Comparison of ENCODE assay signal across 10 cellular contexts in genomic region chr1:109391161-109391556, GRCh38. TPM values are rescaled to one million over a fixed set of nuclear protein-coding genes. Genes with fewer than 3 reads are reported as not detected.
DNase-seq lines count a peak whose midpoint lies in the region; ATAC-seq and TF ChIP-seq lines count a peak whose summit lies in the region.
"Had no signal": no experiment of that assay in that cellular context is flagged by ENCODE, and none has a peak within 500 bp of the region (broad histone marks: within the 10 kb centered on the region; RNA-seq: fewer than 3 reads in every experiment).

No MANE protein-coding gene starts in this region.

- H3K27ac Mint-ChIP-seq in endothelial cell (ENCODE audit: unreplicated experiment): no peak overlapping the region
- H3K27ac Mint-ChIP-seq: T-helper 17 cell had no signal

- peaks cover 43% of the 10 kb centered on the region for H3K4me1 Mint-ChIP-seq in endothelial cell (ENCODE audit: unreplicated experiment)

- intact Hi-C loops in psoas muscle (cut with DNase I): no loop called here

- H3K36me3 ChIP-seq in BLaER1: no peaks in the 10 kb centered on the region
- H3K36me3 ChIP-seq in psoas muscle (ENCODE audit: insufficient read depth in 1 of 2, low read depth in 1 of 2): no peaks in the 10 kb centered on the region

- TF ChIP-seq CTCF in psoas muscle (IDR thresholded peaks at IDR 0.05) (no peak), endothelial cell (IDR thresholded peaks at IDR 0.05; ENCODE audit: unreplicated experiment) (no peak)

- H3K9me3 ChIP-seq in BLaER1 (no peaks in the 10 kb centered on the region), psoas muscle (no peaks in the 10 kb centered on the region)

- no peak overlapping the region for H3K4me3 Mint-ChIP-seq in endothelial cell (ENCODE audit: unreplicated experiment)
- H3K4me3 Mint-ChIP-seq: T-helper 17 cell had no signal

- H3K4me1 ChIP-seq in BLaER1 (peaks cover 37% of the 10 kb centered on the region), psoas muscle (peaks cover 84% of the 10 kb centered on the region)

- H3K27me3 ChIP-seq in BLaER1 (peaks cover 7% of the 10 kb centered on the region), psoas muscle (ENCODE audit: insufficient read depth in 3 of 3, low read length in 2 of 3) (no peaks in the 10 kb centered on the region)

- H3K36me3 Mint-ChIP-seq in endothelial cell (ENCODE audit: low read depth, unreplicated experiment): no peaks in the 10 kb centered on the region

- no peak overlapping the region for H3K4me3 ChIP-seq in BLaER1
- H3K4me3 ChIP-seq in psoas muscle: peak overlapping the region; percentile 72

- 0 out of 2 replicates have a peak, but pooled peaks cover 8% of the 10 kb centered on the region for H4K20me1 ChIP-seq in BLaER1

- ATAC-seq in SK-N-SH treated with all-trans-retinoic acid at 6 μM for 48 hours: peak; percentile 34; the same call in 2 of the 3 replicates
- ATAC-seq in psoas muscle: peak in 1 of 4 donors; percentile 32
- ATAC-seq in GM21576 (IDR thresholded peaks at IDR 0.05; ENCODE audit: unreplicated experiment): no peak
- ATAC-seq: T-helper 17 cell had no signal

- H3K27me3 Mint-ChIP-seq in endothelial cell (ENCODE audit: unreplicated experiment): no peaks in the 10 kb centered on the region

- no peaks in the 10 kb centered on the region for H3K9me3 Mint-ChIP-seq in endothelial cell (ENCODE audit: unreplicated experiment)

- H3K9ac ChIP-seq in BLaER1: no peak overlapping the region

- no peak overlapping the region for H3K27ac ChIP-seq in BLaER1
- H3K27ac ChIP-seq in psoas muscle: peak overlapping the region; percentile 97

- H3K4me2 ChIP-seq in BLaER1: peak overlapping the region; percentile 70

- 5 to 28% (median 11%) methylated on average over 3 of the region's 3 CpGs for WGBS in psoas muscle, 3 donors

- peak; percentile 72 for DNase-seq in fibroblast of peridontal ligament (ENCODE audit: extremely low read depth)
- no peak for DNase-seq in psoas muscle
- no peak for DNase-seq in NCI-H748 (lab: John Stamatoyannopoulos, UW; ENCODE audit: unreplicated experiment)
- DNase-seq in HUDEP-2 (lab: John Stamatoyannopoulos, UW; ENCODE audit: unreplicated experiment in 76 of 76): no peak
- no peak for DNase-seq in endothelial cell (ENCODE audit: low spot score)
- DNase-seq: AML-193, T-helper 17 cell had no signal

TF ChIP-seq in SK-N-SH treated with all-trans-retinoic acid at 6 μM for 48 hours, 23 proteins besides CTCF, POLR2A, EP300 and RAD21:
- no peak for TF ChIP-seq OSR1 (CRISPR knock-in tag; IDR thresholded peaks at IDR 0.05)
- TF ChIP-seq, protein P1, sequence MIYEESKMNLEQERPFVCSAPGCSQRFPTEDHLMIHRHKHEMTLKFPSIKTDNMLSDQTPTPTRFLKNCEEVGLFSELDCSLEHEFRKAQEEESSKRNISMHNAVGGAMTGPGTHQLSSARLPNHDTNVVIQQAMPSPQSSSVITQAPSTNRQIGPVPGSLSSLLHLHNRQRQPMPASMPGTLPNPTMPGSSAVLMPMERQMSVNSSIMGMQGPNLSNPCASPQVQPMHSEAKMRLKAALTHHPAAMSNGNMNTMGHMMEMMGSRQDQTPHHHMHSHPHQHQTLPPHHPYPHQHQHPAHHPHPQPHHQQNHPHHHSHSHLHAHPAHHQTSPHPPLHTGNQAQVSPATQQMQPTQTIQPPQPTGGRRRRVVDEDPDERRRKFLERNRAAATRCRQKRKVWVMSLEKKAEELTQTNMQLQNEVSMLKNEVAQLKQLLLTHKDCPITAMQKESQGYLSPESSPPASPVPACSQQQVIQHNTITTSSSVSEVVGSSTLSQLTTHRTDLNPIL (CRISPR knock-in tag; IDR thresholded peaks at IDR 0.05; ENCODE audit: low read depth): no peak
- TF ChIP-seq ZNF8 (CRISPR knock-in tag; IDR thresholded peaks at IDR 0.05): no peak
- TF ChIP-seq POU6F1 (CRISPR knock-in tag; IDR thresholded peaks at IDR 0.05; ENCODE audit: borderline replicate concordance, low read depth): no peak
- TF ChIP-seq ZNF565 (CRISPR knock-in tag; conservative IDR thresholded peaks at IDR 0.05; ENCODE audit: low read depth): no peak

RNA-seq across cellular contexts. Expression of gene SORT1, which starts 6.6 kb away (rescaled TPM):
- total RNA-seq in psoas muscle: 100 to 1,000 TPM; 123 to 363 (median 207) TPM
- polyA plus RNA-seq in psoas muscle: 100 to 1,000 TPM in 1 of 3 donors, 10 to 100 TPM in 2; 15.8 to 131 (median 81.9) TPM
- 49.0 TPM for total RNA-seq in endothelial cell (ENCODE audit: unreplicated experiment)

RNA-seq across cellular contexts. Expression of gene PSMA5, which starts 35.1 kb away (rescaled TPM):
- total RNA-seq in psoas muscle (100 to 1,000 TPM in 1 of 4 donors, 10 to 100 TPM in 3; 58.1 to 123 (median 94.6) TPM), endothelial cell (ENCODE audit: unreplicated experiment) (84.9 TPM)
- polyA plus RNA-seq in psoas muscle: 100 to 1,000 TPM in 2 of 3 donors, 10 to 100 TPM in 1; 90.6 to 213 (median 146) TPM
